In the genomic region with DNA sequence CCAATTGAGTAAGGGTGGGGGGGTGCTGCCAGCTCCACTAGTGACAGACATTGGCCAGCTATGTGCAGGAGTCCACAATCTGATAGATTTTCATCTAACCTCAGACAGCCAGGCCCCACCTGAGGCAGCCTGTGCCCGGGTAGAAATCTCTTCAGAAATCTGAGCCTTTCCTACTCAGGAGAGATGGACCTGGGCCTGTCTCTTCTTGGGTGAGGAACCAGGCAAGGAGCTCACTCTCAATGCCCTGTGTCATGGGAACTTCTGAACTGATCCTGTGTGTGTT, we compare ENCODE assay signal across 13 cellular contexts.
A peak's percentile ranks its signal among the peaks of the same experiment; 100 is the strongest.
DNase-seq lines count a peak whose midpoint lies in the region; ATAC-seq and TF ChIP-seq lines count a peak whose summit lies in the region.
"Had no signal": no experiment of that assay in that cellular context is flagged by ENCODE, and none has a peak within 500 bp of the region (broad histone marks: within the 10 kb centered on the region; RNA-seq: fewer than 3 reads in every experiment).

No MANE protein-coding gene starts in this region.

- H3K27ac ChIP-seq in CD8-positive, alpha-beta T cell (ENCODE audit: low read depth, low read length) = no peak overlapping the region
- H3K27ac ChIP-seq in KMS-11 (no peak overlapping the region), sigmoid colon (peak overlapping the region in 3 of 4 donors; percentile 69 to 76 (median 75))
- H3K27ac ChIP-seq: upper lobe of right lung had no signal

- TF ChIP-seq EP300 in sigmoid colon (IDR thresholded peaks at IDR 0.05) = no peak

- no peak overlapping the region for H3K4me3 Mint-ChIP-seq in CD8-positive, alpha-beta T cell

- peaks cover 55% of the 10 kb centered on the region for H3K4me1 Mint-ChIP-seq in CD8-positive, alpha-beta T cell (ENCODE audit: low read depth)

- peak overlapping the region; percentile 15 for H3K27ac Mint-ChIP-seq in CD8-positive, alpha-beta T cell

- peaks cover 11% of the 10 kb centered on the region for H3K79me2 ChIP-seq in KMS-11 (ENCODE audit: insufficient read depth, low read depth)

- POLR2A ChIA-PET in CD8-positive, alpha-beta T cell (lab: Charles Lee) = no interaction called here

- no peak overlapping the region for H3K9ac ChIP-seq in KMS-11

- H2AFZ ChIP-seq in KMS-11 (ENCODE audit: low read depth) = no peak overlapping the region

- H3K4me1 ChIP-seq in CD8-positive, alpha-beta T cell (ENCODE audit: insufficient read depth, low read length) = peaks cover 19% of the 10 kb centered on the region
- peaks cover 51% of the 10 kb centered on the region for H3K4me1 ChIP-seq in KMS-11 (ENCODE audit: low read depth, poor library complexity, severe bottlenecking)
- peaks cover 0 to 72% (median 60%) of the 10 kb centered on the region in 4 donors for H3K4me1 ChIP-seq in sigmoid colon

- intact Hi-C loops in CD8-positive, alpha-beta T cell (cut with DNase I, micrococcal nuclease) = no loop called here
- intact Hi-C loops in sigmoid colon (cut with DNase I) = no loop called here

- no peak for ATAC-seq in CD8-positive, alpha-beta T cell
- ATAC-seq in esophagus mucosa = peak; percentile 17
- ATAC-seq in HG02981 (IDR thresholded peaks at IDR 0.05; ENCODE audit: unreplicated experiment) = no peak
- ATAC-seq: activated T-cell treated with anti-CD3 and anti-CD28 coated beads, Interleukin-2, amount 50 U/mL, for 72 hours; upper lobe of right lung had no signal

- H3K36me3 ChIP-seq in CD8-positive, alpha-beta T cell (ENCODE audit: insufficient read depth, low read length) = no peaks in the 10 kb centered on the region
- H3K36me3 ChIP-seq in KMS-11 (ENCODE audit: insufficient read depth) (no peaks in the 10 kb centered on the region), sigmoid colon (peaks cover 0 to 2% (median 0%) of the 10 kb centered on the region in 4 donors)
- H3K36me3 ChIP-seq: upper lobe of right lung had no signal

- H3K4me3 ChIP-seq in CD8-positive, alpha-beta T cell (ENCODE audit: low read depth, low read length) = no peak overlapping the region
- no peak overlapping the region for H3K4me3 ChIP-seq in KMS-11 (IDR thresholded peaks at IDR 0.05; ENCODE audit: insufficient read depth, low read depth, low read length)
- H3K4me3 ChIP-seq in sigmoid colon = no peak overlapping the region
- H3K4me3 ChIP-seq: upper lobe of right lung had no signal

- no peaks in the 10 kb centered on the region for H3K27me3 Mint-ChIP-seq in CD8-positive, alpha-beta T cell (ENCODE audit: low read depth)

- TF ChIP-seq POLR2A in sigmoid colon (IDR thresholded peaks at IDR 0.05) = no peak

- H3K4me2 ChIP-seq in KMS-11 = peak overlapping the region; percentile 1; the same call in 1 of the 2 replicates

- H4K20me1 ChIP-seq in KMS-11 (ENCODE audit: insufficient read depth) = no peaks in the 10 kb centered on the region

- no peak for TF ChIP-seq CTCF in CD8-positive, alpha-beta T cell (IDR thresholded peaks at IDR 0.05)
- TF ChIP-seq CTCF in KMS-11 (conservative IDR thresholded peaks at IDR 0.05; ENCODE audit: low read depth, low read length) (no peak), sigmoid colon (IDR thresholded peaks at IDR 0.05) (no peak)

- peaks cover 35% of the 10 kb centered on the region for H3K36me3 Mint-ChIP-seq in CD8-positive, alpha-beta T cell

- DNase-seq in CD8-positive, alpha-beta T cell = no peak
- DNase-seq in sigmoid colon (no peak), COLO829 (ENCODE audit: low spot score) (no peak), NCI-H748 treated with DMSO at 0.1 percent for 48 hours (lab: John Stamatoyannopoulos, UW) (no peak), NK-92 (lab: John Stamatoyannopoulos, UW; ENCODE audit: unreplicated experiment) (no peak)
- DNase-seq: activated T-cell treated with anti-CD3 and anti-CD28 coated beads, Interleukin-2, amount 50 U/mL, for 72 hours; amygdala; GF-D8; midbrain; upper lobe of right lung had no signal

- CTCF ChIA-PET in CD8-positive, alpha-beta T cell (lab: Charles Lee) = no interaction called here

- no peaks in the 10 kb centered on the region for H3K27me3 ChIP-seq in CD8-positive, alpha-beta T cell (ENCODE audit: insufficient read depth, low read length)
- H3K27me3 ChIP-seq in KMS-11 (ENCODE audit: insufficient read depth, low read depth) (no peaks in the 10 kb centered on the region), sigmoid colon (no peaks in the 10 kb centered on the region)
- H3K27me3 ChIP-seq: upper lobe of right lung had no signal

- peaks cover 4% of the 10 kb centered on the region for H3K9me3 Mint-ChIP-seq in CD8-positive, alpha-beta T cell
- H3K9me3 Mint-ChIP-seq: activated T-cell treated with anti-CD3 and anti-CD28 coated beads, Interleukin-2, amount 50 U/mL, for 72 hours had no signal

- no peaks in the 10 kb centered on the region for H3K9me3 ChIP-seq in CD8-positive, alpha-beta T cell (ENCODE audit: low read length)
- H3K9me3 ChIP-seq in sigmoid colon = no peaks in the 10 kb centered on the region
- H3K9me3 ChIP-seq: upper lobe of right lung had no signal

- WGBS in sigmoid colon, 2 donors = 79 to 95% methylated on average over 1 of the region's 1 CpG

Comparison
In these comparisons a context has a peak if more than half of its experiments do, and no peak if none do; other contexts are left out.
1. H3K27ac ChIP-seq: peak in sigmoid colon (3 of 4); none in CD8-positive, alpha-beta T cell (single experiment) and KMS-11 (single experiment).